9 cellular contexts compared by ENCODE assay signal in the genomic region with DNA sequence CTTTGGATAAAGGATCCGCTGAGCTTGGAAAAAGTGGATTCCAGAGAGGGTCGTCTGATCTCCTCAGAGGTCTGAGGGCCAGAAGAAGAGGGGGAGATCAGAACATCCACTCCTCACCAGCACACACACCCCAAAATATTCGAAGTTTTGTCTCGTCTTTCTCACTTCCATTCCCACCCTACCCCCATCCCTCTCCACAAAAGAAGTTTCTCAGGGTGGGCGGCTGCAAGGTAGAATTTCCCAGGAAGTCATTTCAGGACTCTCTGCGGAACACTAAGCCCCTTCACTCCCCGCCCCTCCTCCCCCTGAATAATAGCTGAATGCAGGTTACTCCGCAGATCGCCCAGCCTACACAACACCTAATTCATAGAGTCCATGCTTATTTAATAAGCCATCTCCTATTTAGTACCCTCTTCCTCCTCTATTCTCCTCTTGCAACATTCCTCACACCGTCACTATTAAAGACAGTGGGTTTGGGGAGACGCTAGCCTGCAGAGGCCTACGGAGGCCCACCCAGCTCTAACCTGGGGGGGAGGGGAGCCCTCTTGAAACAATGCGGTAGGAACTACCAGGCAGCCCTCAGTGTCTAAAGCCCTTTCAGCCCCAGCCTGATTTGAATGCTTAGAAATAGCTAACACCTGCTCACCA. TPM values are rescaled to one million over a fixed set of nuclear protein-coding genes. Genes with fewer than 3 reads are reported as not detected.
A peak's percentile ranks its signal among the peaks of the same experiment; 100 is the strongest.
DNase-seq lines count a peak whose midpoint lies in the region; ATAC-seq, FAIRE-seq and TF ChIP-seq lines count a peak whose summit lies in the region.
"Had no signal": no experiment of that assay in that cellular context is flagged by ENCODE, and none has a peak within 500 bp of the region (broad histone marks: within the 10 kb centered on the region; RNA-seq: fewer than 3 reads in every experiment).

No MANE protein-coding gene starts in this region.

- POLR2A ChIA-PET in GM12878 (lab: Charles Lee) = interaction anchor here (1.0 to 4.0 kb wide), 9 partner anchors 11 to 144 kb away, joined by 3 to 35 read pairs (median 5); partner anchors contain the start of genes METTL3, RAB2B and TOX4

- H3K79me2 ChIP-seq in Loucy (ENCODE audit: insufficient read depth, low read length) (no peaks in the 10 kb centered on the region), GM12878 (ENCODE audit: control insufficient read depth, insufficient read depth, low read length) (no peaks in the 10 kb centered on the region)

- ATAC-seq in GM12878 = peak; percentile 51
- ATAC-seq in GM19023 (IDR thresholded peaks at IDR 0.05; ENCODE audit: unreplicated experiment) = no peak
- no peak for ATAC-seq in HG03175 (IDR thresholded peaks at IDR 0.05; ENCODE audit: unreplicated experiment)
- ATAC-seq in mucosa of descending colon = no peak

- H3K4me1 ChIP-seq in Loucy (ENCODE audit: insufficient read depth, low read length, poor library complexity, severe bottlenecking) (peaks cover 13% of the 10 kb centered on the region), GM12878 (ENCODE audit: control insufficient read depth, insufficient read depth, low read length) (peaks cover 12% of the 10 kb centered on the region), liver (ENCODE audit: control insufficient read depth in 4 of 4, insufficient read depth in 4 of 4, low read length in 3 of 4) (peaks cover 0 to 5% (median 2%) of the 10 kb centered on the region in 4 donors), mucosa of descending colon (ENCODE audit: low read depth) (no peaks in the 10 kb centered on the region)

- H3K4me3 ChIP-seq in Loucy (ENCODE audit: low read length, poor library complexity, severe bottlenecking) (peak overlapping the region; percentile 86), GM12878 (peak overlapping the region; percentile 73; the same call in 1 of the 2 replicates), liver (ENCODE audit: low read depth in 1 of 3, low read length in 3 of 3) (peak overlapping the region in 2 of 3 donors; percentile 56 to 67), mucosa of descending colon (no peak overlapping the region)

- peaks cover 13% of the 10 kb centered on the region for H3K36me3 Mint-ChIP-seq in type B pancreatic cell

- H3K27me3 Mint-ChIP-seq in type B pancreatic cell = no peaks in the 10 kb centered on the region

- peak overlapping the region; percentile 31; the same call in 1 of the 2 replicates for H3K27ac ChIP-seq in GM12878 (ENCODE audit: control insufficient read depth, insufficient read depth)
- no peak overlapping the region for H3K27ac ChIP-seq in liver (ENCODE audit: low read depth in 1 of 2, low read length in 2 of 2)

- TF ChIP-seq CTCF in Loucy (conservative IDR thresholded peaks at IDR 0.05; ENCODE audit: low read length) (no peak), GM12878 (IDR thresholded peaks at IDR 0.05 in 2 of 3, conservative IDR thresholded peaks at IDR 0.05 in 1 of 3; ENCODE audit: control insufficient read depth in 2 of 3, extremely low read depth in 1 of 3, insufficient read depth in 1 of 3, low read depth in 3 of 3, low read length in 3 of 3) (no peak), liver (IDR thresholded peaks at IDR 0.05; ENCODE audit: low read depth, low read length, missing input control) (no peak), type B pancreatic cell (conservative IDR thresholded peaks at IDR 0.05) (no peak), mucosa of descending colon (IDR thresholded peaks at IDR 0.05) (no peak)

- TF ChIP-seq POLR2A in GM12878 (IDR thresholded peaks at IDR 0.05; ENCODE audit: low read depth, low read length) = no peak

- peak overlapping the region; percentile 75 for H3K27ac Mint-ChIP-seq in type B pancreatic cell

- H4K20me1 ChIP-seq in Loucy (ENCODE audit: insufficient read depth, low read length, poor library complexity, severe bottlenecking) = no peaks in the 10 kb centered on the region
- no peaks in the 10 kb centered on the region for H4K20me1 ChIP-seq in GM12878 (ENCODE audit: control insufficient read depth, insufficient read depth)

- TF ChIP-seq RAD21 in GM12878 (IDR thresholded peaks at IDR 0.05; ENCODE audit: insufficient read depth, low read depth, low read length) (no peak), liver (IDR thresholded peaks at IDR 0.05) (no peak)

- H3K27me3 ChIP-seq in Loucy (ENCODE audit: insufficient read depth, low read length, poor library complexity, severe bottlenecking) = no peaks in the 10 kb centered on the region
- no peaks in the 10 kb centered on the region for H3K27me3 ChIP-seq in GM12878 (replicated peaks in 1 of 2; ENCODE audit: control insufficient read depth in 2 of 2, insufficient read depth in 2 of 2, low read length in 1 of 2)
- no peaks in the 10 kb centered on the region for H3K27me3 ChIP-seq in liver (ENCODE audit: control insufficient read depth in 4 of 4, insufficient read depth in 4 of 4, low read length in 3 of 4)

- H3K9me3 ChIP-seq in Loucy (ENCODE audit: insufficient read depth, low read depth, low read length) (no peaks in the 10 kb centered on the region), GM12878 (replicated peaks; ENCODE audit: control insufficient read depth, insufficient read depth, low read length) (no peaks in the 10 kb centered on the region), liver (ENCODE audit: control insufficient read depth in 4 of 4, low read length in 3 of 4) (no peaks in the 10 kb centered on the region), mucosa of descending colon (no peaks in the 10 kb centered on the region)

- no peak for FAIRE-seq in GM12878 (lab: Jason Lieb, UNC)

- intact Hi-C loops in GM12878 (cut with micrococcal nuclease; ENCODE audit: unreplicated experiment) (no loop called here), mucosa of descending colon (cut with DNase I, micrococcal nuclease) (no loop called here)

- CTCF ChIA-PET in GM12878 (lab: Yijun Ruan, JAX) = interaction anchor here (0.8 to 2.9 kb wide), 11 partner anchors 10 to 423 kb away, joined by 3 to 29 read pairs (median 4); no protein-coding TSS in a partner anchor

- DNase-seq in DMS79 treated with DMSO at 0.1 percent for 48 hours (lab: John Stamatoyannopoulos, UW) (peak; percentile 86), GM12878 (ENCODE audit: low read depth, low spot score) (no peak), type B pancreatic cell (ENCODE audit: extremely low spot score, unreplicated experiment) (no peak), mucosa of descending colon (no peak)

- BruUV-seq in GM12878 (replicated peaks; lab: Mats Ljungman, UMichigan) = no TSS peak

- H3K36me3 ChIP-seq in Loucy (ENCODE audit: insufficient read depth, low read length) (no peaks in the 10 kb centered on the region), GM12878 (ENCODE audit: control insufficient read depth in 2 of 2, insufficient read depth in 2 of 2, low read length in 1 of 2) (no peaks in the 10 kb centered on the region), liver (ENCODE audit: control insufficient read depth in 4 of 4, insufficient read depth in 3 of 4, low read depth in 1 of 4, low read length in 3 of 4) (no peaks in the 10 kb centered on the region), mucosa of descending colon (ENCODE audit: low read depth) (no peaks in the 10 kb centered on the region)

- H3K4me1 Mint-ChIP-seq in type B pancreatic cell (ENCODE audit: unreplicated experiment) = peaks cover 25% of the 10 kb centered on the region

- 21% methylated on average over 13 of the region's 13 CpGs for WGBS in GM12878 (ENCODE audit: insufficient coverage, insufficient replicate concordance, low lambda C conversion rate, missing lambda C conversion rate)
- 45% methylated on average over 13 of the region's 13 CpGs for WGBS in liver

- H3F3A ChIP-seq in Loucy (ENCODE audit: low read depth) = no peaks in the 10 kb centered on the region

- H2AFZ ChIP-seq in Loucy (ENCODE audit: low read length) (peak overlapping the region; percentile 99), GM12878 (ENCODE audit: control insufficient read depth, low read depth, low read length) (peak overlapping the region; percentile 84)

- no peaks in the 10 kb centered on the region for H3K9me2 ChIP-seq in Loucy (replicated peaks; ENCODE audit: low read depth, low read length)

- in situ Hi-C loops in GM12878 (cut with MboI) = no loop called here

- peak overlapping the region; percentile 70 for H3K9ac ChIP-seq in Loucy (ENCODE audit: low read depth, low read length, poor library complexity, severe bottlenecking)
- H3K9ac ChIP-seq in GM12878 (ENCODE audit: control insufficient read depth, insufficient read depth, low read length) = peak overlapping the region; percentile 34
- peak overlapping the region in 1 of 2 donors; percentile 19 for H3K9ac ChIP-seq in liver (ENCODE audit: low read depth in 1 of 2, low read length in 2 of 2)

- RAD21 ChIA-PET in GM12878 (lab: Charles Lee; ENCODE audit: unreplicated experiment) = interaction anchor here (0.7 to 4.1 kb wide), 15 partner anchors 9 to 146 kb away, joined by 3 to 52 read pairs (median 5); partner anchors contain the start of genes METTL3, RAB2B and TOX4

- H3K4me2 ChIP-seq in Loucy (ENCODE audit: low read depth, low read length, poor library complexity, severe bottlenecking) (peak overlapping the region; percentile 75), GM12878 (ENCODE audit: control insufficient read depth, insufficient read depth) (peak overlapping the region; percentile 79)

- no peaks in the 10 kb centered on the region for H3K9me3 Mint-ChIP-seq in type B pancreatic cell

- SMC1A ChIA-PET in GM12878 (lab: Charles Lee; ENCODE audit: uncharacterized antibody, unreplicated experiment) = interaction anchor here (0.9 to 4.9 kb wide), 8 partner anchors 10 to 78 kb away, joined by 3 to 48 read pairs (median 6); partner anchors contain the start of gene METTL3

- H3K4me3 Mint-ChIP-seq in type B pancreatic cell = peak overlapping the region; percentile 96

- TF ChIP-seq EP300 in GM12878 (IDR thresholded peaks at IDR 0.05; ENCODE audit: borderline replicate concordance in 1 of 2, control insufficient read depth in 1 of 2, low read depth in 2 of 2, low read length in 2 of 2) = no peak; a peak in 1 of 4 replicates

RNA-seq across cellular contexts. Expression of gene SALL2, which starts 0.7 kb away (rescaled TPM):
- 2.6 and 3.5 TPM in 2 replicates for total RNA-seq in GM12878 (2013; cell fraction: nucleolus; rRNA removed)
- total RNA-seq in GM12878 (2014; rRNA removed) (1.5 and 1.6 TPM in 2 replicates), GM12878 (2014; rRNA removed; fragmentation: Illumina TruSeq; extraction: Trizol) (1.7 and 1.8 TPM in 2 replicates), GM12878 (2021) (6.2 and 6.3 TPM in 2 replicates), liver (1 to 10 TPM in 1 of 2 donors, under 1 TPM in 1; 0.92 to 2.9 TPM), type B pancreatic cell (ENCODE audit: low replicate concordance) (16.2 and 75.8 TPM in 2 replicates), mucosa of descending colon (10 to 100 TPM in 1 of 3 donors, 1 to 10 TPM in 2; 1.0 to 25.6 (median 1.2) TPM)
- 1.8 TPM for polyA plus RNA-seq in GM12878 (2011; ENCODE audit: low read depth)
- polyA plus RNA-seq in GM12878 (2011; rRNA removed) (2.0 and 2.6 TPM in 2 replicates), GM12878 (2014; fragmentation: Illumina TruSeq; extraction: Trizol) (4.7 and 5.1 TPM in 2 replicates), GM12878 (2014; fragmentation: Nextera tagmentation; extraction: Ambion mirVana) (1 to 10 TPM; 1.9 to 2.3 TPM), GM12878 (2014; rRNA removed) (3.4 and 4.5 TPM in 2 replicates), GM12878 (2016; fragmentation: Nextera tagmentation; extraction: Ambion mirVana) (1 to 10 TPM; 1.6 to 1.7 TPM), liver (under 1 TPM; 0.49 to 0.63 TPM)
- 2.5 and 3.7 TPM in 2 replicates for polyA plus RNA-seq in GM12878 (2011; cell fraction: cytosol; rRNA removed)
- 3.6 and 4.6 TPM in 2 replicates for polyA plus RNA-seq in GM12878 (2011; cell fraction: nucleus; rRNA removed)
- polyA plus RNA-seq in GM12878 (2012) = 2.5 and 2.6 TPM in 2 replicates
- polyA minus RNA-seq in GM12878 (2011; rRNA and poly(A)+ RNA removed) = 2.7 and 4.1 TPM in 2 replicates
- 0.80 and 2.0 TPM in 2 replicates for polyA minus RNA-seq in GM12878 (2011; cell fraction: cytosol; rRNA and poly(A)+ RNA removed)
- 2.4 and 3.0 TPM in 2 replicates for polyA minus RNA-seq in GM12878 (2011; cell fraction: nucleus; rRNA and poly(A)+ RNA removed)

RNA-seq across cellular contexts. Expression of gene METTL3, which starts 15.7 kb away (rescaled TPM):
- 281 and 328 TPM in 2 replicates for total RNA-seq in GM12878 (2013; cell fraction: nucleolus; rRNA removed)
- total RNA-seq in GM12878 (2014; rRNA removed) (66.3 and 79.6 TPM in 2 replicates), GM12878 (2014; rRNA removed; fragmentation: Illumina TruSeq; extraction: Trizol) (54.8 and 56.5 TPM in 2 replicates), GM12878 (2021) (56.6 and 63.9 TPM in 2 replicates), liver (10 to 100 TPM; 26.0 to 50.8 TPM), type B pancreatic cell (ENCODE audit: low replicate concordance) (50.2 and 68.6 TPM in 2 replicates), mucosa of descending colon (10 to 100 TPM; 33.8 to 43.6 (median 34.6) TPM)
- polyA plus RNA-seq in GM12878 (2011; ENCODE audit: low read depth) = 37.9 TPM
- polyA plus RNA-seq in GM12878 (2011; rRNA removed) (147 and 165 TPM in 2 replicates), GM12878 (2014; fragmentation: Illumina TruSeq; extraction: Trizol) (69.4 and 71.4 TPM in 2 replicates), GM12878 (2014; fragmentation: Nextera tagmentation; extraction: Ambion mirVana) (10 to 100 TPM; 32.8 to 36.0 TPM), GM12878 (2014; rRNA removed) (82.5 and 83.9 TPM in 2 replicates), GM12878 (2016; fragmentation: Nextera tagmentation; extraction: Ambion mirVana) (10 to 100 TPM; 64.7 to 70.9 TPM), liver (10 to 100 TPM; 10.5 to 23.8 TPM)
- polyA plus RNA-seq in GM12878 (2011; cell fraction: cytosol; rRNA removed) = 126 and 137 TPM in 2 replicates
- polyA plus RNA-seq in GM12878 (2011; cell fraction: nucleus; rRNA removed) = 573 and 682 TPM in 2 replicates
- 46.9 and 50.9 TPM in 2 replicates for polyA plus RNA-seq in GM12878 (2012)
- 106 and 127 TPM in 2 replicates for polyA minus RNA-seq in GM12878 (2011; rRNA and poly(A)+ RNA removed)
- polyA minus RNA-seq in GM12878 (2011; cell fraction: cytosol; rRNA and poly(A)+ RNA removed) = 24.3 and 36.8 TPM in 2 replicates
- polyA minus RNA-seq in GM12878 (2011; cell fraction: nucleus; rRNA and poly(A)+ RNA removed) = 93.9 and 122 TPM in 2 replicates

RNA-seq across cellular contexts. Expression of gene TOX4, which starts 49.8 kb away (rescaled TPM):
- 49.4 and 57.4 TPM in 2 replicates for total RNA-seq in GM12878 (2013; cell fraction: nucleolus; rRNA removed)
- total RNA-seq in GM12878 (2014; rRNA removed) (17.1 and 18.4 TPM in 2 replicates), GM12878 (2014; rRNA removed; fragmentation: Illumina TruSeq; extraction: Trizol) (26.0 and 27.4 TPM in 2 replicates), GM12878 (2021) (53.8 and 55.5 TPM in 2 replicates), liver (10 to 100 TPM; 18.3 to 22.4 TPM), type B pancreatic cell (ENCODE audit: low replicate concordance) (73.8 and 75.4 TPM in 2 replicates), mucosa of descending colon (10 to 100 TPM; 72.9 to 91.6 (median 78.4) TPM)
- 58.9 TPM for polyA plus RNA-seq in GM12878 (2011; ENCODE audit: low read depth)
- polyA plus RNA-seq in GM12878 (2011; rRNA removed) (70.3 and 113 TPM in 2 replicates), GM12878 (2014; fragmentation: Illumina TruSeq; extraction: Trizol) (59.8 and 74.8 TPM in 2 replicates), GM12878 (2014; fragmentation: Nextera tagmentation; extraction: Ambion mirVana) (10 to 100 TPM; 54.7 to 55.5 TPM), GM12878 (2014; rRNA removed) (53.1 and 54.8 TPM in 2 replicates), GM12878 (2016; fragmentation: Nextera tagmentation; extraction: Ambion mirVana) (10 to 100 TPM; 54.8 to 57.8 TPM), liver (10 to 100 TPM; 16.9 to 29.8 TPM)
- 88.9 and 111 TPM in 2 replicates for polyA plus RNA-seq in GM12878 (2011; cell fraction: cytosol; rRNA removed)
- 61.4 and 80.7 TPM in 2 replicates for polyA plus RNA-seq in GM12878 (2011; cell fraction: nucleus; rRNA removed)
- polyA plus RNA-seq in GM12878 (2012) = 39.8 and 70.7 TPM in 2 replicates
- 103 and 114 TPM in 2 replicates for polyA minus RNA-seq in GM12878 (2011; rRNA and poly(A)+ RNA removed)
- polyA minus RNA-seq in GM12878 (2011; cell fraction: cytosol; rRNA and poly(A)+ RNA removed) = 15.1 and 27.9 TPM in 2 replicates
- 18.7 and 29.6 TPM in 2 replicates for polyA minus RNA-seq in GM12878 (2011; cell fraction: nucleus; rRNA and poly(A)+ RNA removed)

RNA-seq across cellular contexts. Expression of gene RAB2B, which starts 50.0 kb away (rescaled TPM):
- total RNA-seq in GM12878 (2013; cell fraction: nucleolus; rRNA removed) = 60.8 and 71.3 TPM in 2 replicates
- total RNA-seq in GM12878 (2014; rRNA removed) (10.5 and 13.1 TPM in 2 replicates), GM12878 (2014; rRNA removed; fragmentation: Illumina TruSeq; extraction: Trizol) (18.8 and 19.9 TPM in 2 replicates), GM12878 (2021) (14.5 and 18.4 TPM in 2 replicates), liver (10 to 100 TPM; 14.2 to 60.9 TPM), type B pancreatic cell (ENCODE audit: low replicate concordance) (20.7 and 29.4 TPM in 2 replicates), mucosa of descending colon (10 to 100 TPM; 18.9 to 29.1 (median 19.1) TPM)
- polyA plus RNA-seq in GM12878 (2011; ENCODE audit: low read depth) = 14.8 TPM
- polyA plus RNA-seq in GM12878 (2011; rRNA removed) (45.1 and 57.7 TPM in 2 replicates), GM12878 (2014; fragmentation: Illumina TruSeq; extraction: Trizol) (19.4 and 26.2 TPM in 2 replicates), GM12878 (2014; fragmentation: Nextera tagmentation; extraction: Ambion mirVana) (1 to 10 TPM; 5.6 to 9.8 TPM), GM12878 (2014; rRNA removed) (16.4 and 18.8 TPM in 2 replicates), GM12878 (2016; fragmentation: Nextera tagmentation; extraction: Ambion mirVana) (10 to 100 TPM in 1 of 2 experiments, 1 to 10 TPM in 1; 9.6 to 10.3 TPM), liver (1 to 10 TPM; 4.2 to 6.6 TPM)
- polyA plus RNA-seq in GM12878 (2011; cell fraction: cytosol; rRNA removed) = 22.4 and 26.5 TPM in 2 replicates
- 37.8 and 42.7 TPM in 2 replicates for polyA plus RNA-seq in GM12878 (2011; cell fraction: nucleus; rRNA removed)
- polyA plus RNA-seq in GM12878 (2012) = 20.1 and 20.4 TPM in 2 replicates
- polyA minus RNA-seq in GM12878 (2011; rRNA and poly(A)+ RNA removed) = 36.3 and 51.9 TPM in 2 replicates
- 8.3 and 8.5 TPM in 2 replicates for polyA minus RNA-seq in GM12878 (2011; cell fraction: cytosol; rRNA and poly(A)+ RNA removed)
- 12.0 and 17.5 TPM in 2 replicates for polyA minus RNA-seq in GM12878 (2011; cell fraction: nucleus; rRNA and poly(A)+ RNA removed)

RNA-seq across cellular contexts. Expression of gene OR10G3, which starts 53.1 kb away (rescaled TPM):
- total RNA-seq in GM12878 (2013; cell fraction: nucleolus; rRNA removed) = not detected in 2 replicates
- total RNA-seq in GM12878 (2014; rRNA removed) = not detected in 2 replicates
- total RNA-seq in GM12878 (2014; rRNA removed; fragmentation: Illumina TruSeq; extraction: Trizol) = not detected in 2 replicates
- not detected in 2 replicates for total RNA-seq in GM12878 (2021)
- not detected for polyA plus RNA-seq in GM12878 (2011; ENCODE audit: low read depth)
- not detected in 2 replicates for polyA plus RNA-seq in GM12878 (2011; rRNA removed)
- polyA plus RNA-seq in GM12878 (2011; cell fraction: cytosol; rRNA removed) = not detected in 2 replicates
- polyA plus RNA-seq in GM12878 (2011; cell fraction: nucleus; rRNA removed) = not detected in 2 replicates
- polyA plus RNA-seq in GM12878 (2012) = not detected in 2 replicates
- polyA plus RNA-seq in GM12878 (2014; fragmentation: Illumina TruSeq; extraction: Trizol) = not detected in 2 replicates
- not detected for polyA plus RNA-seq in GM12878 (2014; fragmentation: Nextera tagmentation; extraction: Ambion mirVana)
- not detected in 2 replicates for polyA plus RNA-seq in GM12878 (2014; rRNA removed)
- polyA plus RNA-seq in GM12878 (2016; fragmentation: Nextera tagmentation; extraction: Ambion mirVana) = not detected
- not detected in 2 replicates for polyA minus RNA-seq in GM12878 (2011; rRNA and poly(A)+ RNA removed)
- not detected in 2 replicates for polyA minus RNA-seq in GM12878 (2011; cell fraction: cytosol; rRNA and poly(A)+ RNA removed)
- polyA minus RNA-seq in GM12878 (2011; cell fraction: nucleus; rRNA and poly(A)+ RNA removed) = not detected in 2 replicates
- total RNA-seq in liver = not detected
- not detected for polyA plus RNA-seq in liver
- total RNA-seq in type B pancreatic cell (ENCODE audit: low replicate concordance) = not detected in 2 replicates
- not detected for total RNA-seq in mucosa of descending colon
- total RNA-seq: M059J had no signal
